ENCODE assay signal across 1 cellular context in genomic region chr6:139473731-139474130, GRCh38.
TF ChIP-seq lines count a peak whose summit lies in the region.

No MANE protein-coding gene starts in this region.

TF ChIP-seq in H1, 55 proteins besides CTCF, POLR2A, EP300 and RAD21 (continued from another document):
- TF ChIP-seq NRF1 (IDR thresholded peaks at IDR 0.05; ENCODE audit: low read depth, low read length) (no peak), E2F6 (IDR thresholded peaks at IDR 0.05) (no peak), BCL11A (IDR thresholded peaks at IDR 0.05; ENCODE audit: low read depth in 2 of 2, low read length in 2 of 2) (no peak), SIN3A (conservative IDR thresholded peaks at IDR 0.05 in 1 of 2, IDR thresholded peaks at IDR 0.05 in 1 of 2; ENCODE audit: low read depth in 1 of 2, low read length in 2 of 2) (no peak), CHD2 (IDR thresholded peaks at IDR 0.05; ENCODE audit: low read length) (no peak)
